9 cellular contexts compared by ENCODE assay signal in the genomic region with DNA sequence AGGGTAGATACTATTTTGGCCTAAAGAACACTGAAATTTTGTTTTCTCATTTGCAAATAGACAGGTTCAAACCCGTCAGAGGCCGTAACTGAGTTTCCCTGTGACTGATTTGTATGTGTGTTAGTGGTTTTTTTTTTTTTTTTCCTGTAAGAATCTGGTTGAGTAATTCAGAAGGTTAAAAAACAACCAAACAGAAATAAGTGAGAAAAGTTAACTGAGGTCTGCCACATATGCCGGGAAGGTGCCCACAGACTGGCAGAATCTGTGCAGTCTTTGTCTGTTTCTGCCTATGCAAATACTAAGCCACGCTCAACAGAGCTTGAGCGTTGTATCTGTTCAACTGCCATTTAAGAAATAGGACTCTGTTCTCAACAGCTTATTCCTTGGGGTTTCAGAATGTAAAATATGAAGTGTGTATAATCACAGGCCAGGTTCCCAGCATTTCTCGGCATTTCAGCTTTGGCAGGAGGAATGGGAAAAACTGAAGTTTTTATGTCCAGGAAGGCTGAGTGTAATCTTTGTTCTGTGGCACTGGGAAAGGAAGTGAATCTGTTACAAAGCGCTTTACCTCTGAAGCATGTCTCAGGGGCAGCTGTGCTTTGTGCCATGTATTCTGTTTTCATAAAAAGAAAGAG.
DNase-seq lines count a peak whose midpoint lies in the region; ATAC-seq and TF ChIP-seq lines count a peak whose summit lies in the region.
"Had no signal": no experiment of that assay in that cellular context is flagged by ENCODE, and none has a peak within 500 bp of the region (broad histone marks: within the 10 kb centered on the region; RNA-seq: fewer than 3 reads in every experiment).

No MANE protein-coding gene starts in this region.

- no peaks in the 10 kb centered on the region for H3F3A ChIP-seq in Loucy (ENCODE audit: low read depth)

- no peak overlapping the region for H3K9ac ChIP-seq in Loucy (ENCODE audit: low read depth, low read length, poor library complexity, severe bottlenecking)

- H3K27me3 ChIP-seq in Loucy (ENCODE audit: insufficient read depth, low read length, poor library complexity, severe bottlenecking) (no peaks in the 10 kb centered on the region), muscle layer of duodenum (ENCODE audit: low read depth, low read length) (no peaks in the 10 kb centered on the region), testis (no peaks in the 10 kb centered on the region)

- peak overlapping the region; percentile 100 for H3K27ac Mint-ChIP-seq in activated naive CD8-positive, alpha-beta T cell

- H4K20me1 ChIP-seq in Loucy (ENCODE audit: insufficient read depth, low read length, poor library complexity, severe bottlenecking): no peaks in the 10 kb centered on the region

- H3K27ac ChIP-seq in muscle layer of duodenum (ENCODE audit: low read length) (peak overlapping the region; percentile 41), testis (no peak overlapping the region)
- H3K27ac ChIP-seq: HL-60 had no signal

- WGBS in testis, 2 donors: 72% methylated on average over 7 of the region's 7 CpGs

- H2AFZ ChIP-seq in Loucy (ENCODE audit: low read length): no peak overlapping the region

- POLR2A ChIA-PET in GM10248 (lab: Yijun Ruan, JAX): interaction anchor here (0.7 kb wide), 1 partner anchor 323 kb away, joined by 6 read pairs; no protein-coding TSS in a partner anchor

- peaks cover 97% of the 10 kb centered on the region for H3K4me1 Mint-ChIP-seq in activated naive CD8-positive, alpha-beta T cell (ENCODE audit: low read depth)

- H3K79me2 ChIP-seq in Loucy (ENCODE audit: insufficient read depth, low read length): 0 out of 2 replicates have a peak, but pooled peaks cover 14% of the 10 kb centered on the region

- DNase-seq in testis: no peak
- no peak for DNase-seq in hypothalamus (lab: John Stamatoyannopoulos, UW)
- DNase-seq in GM10248 (ENCODE audit: extremely low spot score): no peak

- H3K36me3 Mint-ChIP-seq in activated naive CD8-positive, alpha-beta T cell: peaks cover 27% of the 10 kb centered on the region

- H3K4me3 Mint-ChIP-seq in activated naive CD8-positive, alpha-beta T cell: peak overlapping the region; percentile 89

- H3K9me2 ChIP-seq in Loucy (replicated peaks; ENCODE audit: low read depth, low read length): no peaks in the 10 kb centered on the region

- peak; percentile 83 for ATAC-seq in GM21619 (IDR thresholded peaks at IDR 0.05; ENCODE audit: unreplicated experiment)

- H3K9me3 Mint-ChIP-seq in activated naive CD8-positive, alpha-beta T cell (ENCODE audit: low read depth): no peaks in the 10 kb centered on the region

- no peaks in the 10 kb centered on the region for H3K27me3 Mint-ChIP-seq in activated naive CD8-positive, alpha-beta T cell

- H3K9me3 ChIP-seq in Loucy (ENCODE audit: insufficient read depth, low read depth, low read length): no peaks in the 10 kb centered on the region
- no peaks in the 10 kb centered on the region for H3K9me3 ChIP-seq in muscle layer of duodenum (ENCODE audit: control insufficient read depth in 1 of 2, low read length in 2 of 2)
- H3K9me3 ChIP-seq in testis: no peaks in the 10 kb centered on the region

- H3K36me3 ChIP-seq in Loucy (ENCODE audit: insufficient read depth, low read length) (peaks cover 42% of the 10 kb centered on the region; the same call in 1 of the 2 replicates), muscle layer of duodenum (ENCODE audit: control insufficient read depth in 1 of 2, insufficient read depth in 2 of 2, low read length in 2 of 2) (no peaks in the 10 kb centered on the region), testis (ENCODE audit: low read depth, missing control alignments) (no peaks in the 10 kb centered on the region)

- TF ChIP-seq POLR2A in testis (IDR thresholded peaks at IDR 0.05): no peak

- TF ChIP-seq CTCF in Loucy (conservative IDR thresholded peaks at IDR 0.05; ENCODE audit: low read length) (no peak), testis (IDR thresholded peaks at IDR 0.05) (no peak), GM10248 (IDR thresholded peaks at IDR 0.05; ENCODE audit: control extremely low read depth, extremely low read depth, low read depth, missing control alignments) (no peak)

- H3K4me3 ChIP-seq in GM08714 (ENCODE audit: low read length): peak overlapping the region; percentile 16; the same call in 1 of the 2 replicates
- no peak overlapping the region for H3K4me3 ChIP-seq in Loucy (ENCODE audit: low read length, poor library complexity, severe bottlenecking)
- no peak overlapping the region for H3K4me3 ChIP-seq in muscle layer of duodenum (ENCODE audit: low read depth in 1 of 2, low read length in 2 of 2)
- H3K4me3 ChIP-seq in testis: no peak overlapping the region

- intact Hi-C loops in testis (cut with DNase I; ENCODE audit: low total_unique reads): no loop called here

- CTCF ChIA-PET in GM10248 (lab: Yijun Ruan, JAX): interaction anchor here (1.0 to 3.2 kb wide), 5 partner anchors 24 to 57 kb away, joined by 3 to 18 read pairs (median 4); no protein-coding TSS in a partner anchor

- H3K4me1 ChIP-seq in Loucy (ENCODE audit: insufficient read depth, low read length, poor library complexity, severe bottlenecking) (peaks cover 14% of the 10 kb centered on the region), muscle layer of duodenum (ENCODE audit: control insufficient read depth in 1 of 2, insufficient read depth in 2 of 2, low read length in 2 of 2) (peaks cover 0 to 3% of the 10 kb centered on the region in 2 donors), testis (peaks cover 15% of the 10 kb centered on the region)

- H3K4me2 ChIP-seq in Loucy (ENCODE audit: low read depth, low read length, poor library complexity, severe bottlenecking): peak overlapping the region; percentile 16
